1 cellular context compared by ENCODE assay signal in genomic region chr6:96897396-96898240, GRCh38.
TF ChIP-seq lines count a peak whose summit lies in the region.

NDUFAF4 (minus strand) TSS chr6:96897891; CDS start chr6:96897801, 90 bp downstream.

TF ChIP-seq in HepG2, 621 proteins besides CTCF, POLR2A, EP300 and RAD21 (continued from another document and continues in another):
- TF ChIP-seq HINFP (CRISPR knock-in tag; IDR thresholded peaks at IDR 0.05; ENCODE audit: low read depth) (no peak), CREBL2 (CRISPR knock-in tag; IDR thresholded peaks at IDR 0.05; ENCODE audit: borderline replicate concordance) (0 out of 2 replicates have a peak, but pooled peaks have one; percentile 35), GLI4 (CRISPR knock-in tag; IDR thresholded peaks at IDR 0.05; ENCODE audit: borderline replicate concordance) (no peak), KDM2A (CRISPR knock-in tag; IDR thresholded peaks at IDR 0.05; ENCODE audit: borderline replicate concordance, low read depth) (peak; percentile 89; the same call in 1 of the 2 replicates), NFATC3 (CRISPR knock-in tag; IDR thresholded peaks at IDR 0.05) (no peak), THAP8 (CRISPR knock-in tag; IDR thresholded peaks at IDR 0.05; ENCODE audit: borderline replicate concordance) (no peak), SRF (IDR thresholded peaks at IDR 0.05; ENCODE audit: low read depth, low read length) (no peak), SCMH1 (CRISPR knock-in tag; IDR thresholded peaks at IDR 0.05; ENCODE audit: borderline replicate concordance) (no peak), MED8 (CRISPR knock-in tag; IDR thresholded peaks at IDR 0.05; ENCODE audit: insufficient replicate concordance) (no peak), RFX3 (CRISPR knock-in tag; IDR thresholded peaks at IDR 0.05) (no peak), MATR3 (CRISPR knock-in tag; IDR thresholded peaks at IDR 0.05) (no peak), ZNF816 (CRISPR knock-in tag; IDR thresholded peaks at IDR 0.05; ENCODE audit: borderline replicate concordance) (peak; percentile 67; the same call in 1 of the 2 replicates), ZBTB42 (CRISPR knock-in tag; IDR thresholded peaks at IDR 0.05) (no peak), FOXJ3 (CRISPR knock-in tag; IDR thresholded peaks at IDR 0.05; ENCODE audit: borderline replicate concordance) (no peak), ZNF709 (CRISPR knock-in tag; IDR thresholded peaks at IDR 0.05) (peak; percentile 97), TFDP2 (CRISPR knock-in tag; IDR thresholded peaks at IDR 0.05) (peak; percentile 64), SMC3 (IDR thresholded peaks at IDR 0.05; ENCODE audit: low read length) (no peak), MXD3 (CRISPR knock-in tag; IDR thresholded peaks at IDR 0.05) (peak; percentile 56; the same call in 1 of the 2 replicates), ZNF30 (CRISPR knock-in tag; IDR thresholded peaks at IDR 0.05) (no peak), REPIN1 (CRISPR knock-in tag; IDR thresholded peaks at IDR 0.05; ENCODE audit: borderline replicate concordance, low read depth) (peak; percentile 82), HNRNPUL1 (IDR thresholded peaks at IDR 0.05; ENCODE audit: low read depth, low read length) (no peak), GZF1 (CRISPR knock-in tag; IDR thresholded peaks at IDR 0.05) (no peak), ZNF788 (CRISPR knock-in tag; IDR thresholded peaks at IDR 0.05; ENCODE audit: borderline replicate concordance) (peak; percentile 72; the same call in 1 of the 2 replicates), ZNF367 (CRISPR knock-in tag; IDR thresholded peaks at IDR 0.05; ENCODE audit: borderline replicate concordance) (peak; percentile 93), AGO2 (optimal IDR thresholded peaks at IDR 0.05; ENCODE audit: low read depth, low read length) (peak; percentile 71), ZFYVE20 (CRISPR knock-in tag; IDR thresholded peaks at IDR 0.05; ENCODE audit: borderline replicate concordance, low read depth) (no peak), ATAD3A (CRISPR knock-in tag; IDR thresholded peaks at IDR 0.05) (no peak), PRPF4 (IDR thresholded peaks at IDR 0.05; ENCODE audit: low read depth, low read length, poor library complexity, severe bottlenecking) (no peak), ZNF264 (CRISPR knock-in tag; IDR thresholded peaks at IDR 0.05) (no peak), ZNF253 (CRISPR knock-in tag; IDR thresholded peaks at IDR 0.05; ENCODE audit: borderline replicate concordance) (no peak), PRDM4 (CRISPR knock-in tag; IDR thresholded peaks at IDR 0.05; ENCODE audit: borderline replicate concordance) (no peak), CCAR2 (optimal IDR thresholded peaks at IDR 0.05; ENCODE audit: low read depth, low read length) (no peak), ZNF224 (CRISPR knock-in tag; IDR thresholded peaks at IDR 0.05) (peak; percentile 64; the same call in 1 of the 2 replicates), ZFP41 (CRISPR knock-in tag; IDR thresholded peaks at IDR 0.05; ENCODE audit: borderline replicate concordance) (no peak), ZBTB46 (CRISPR knock-in tag; IDR thresholded peaks at IDR 0.05; ENCODE audit: borderline replicate concordance) (no peak), CBX1 (IDR thresholded peaks at IDR 0.05; ENCODE audit: low read depth) (no peak), NFIC (IDR thresholded peaks at IDR 0.05; ENCODE audit: low read length) (peak; percentile 54; the same call in 1 of the 2 replicates), ATF3 (CRISPR knock-in tag; IDR thresholded peaks at IDR 0.05) (no peak), BRCA1 (CRISPR knock-in tag; IDR thresholded peaks at IDR 0.05) (no peak), HHEX (CRISPR knock-in tag; IDR thresholded peaks at IDR 0.05) (no peak), RORA (CRISPR knock-in tag; IDR thresholded peaks at IDR 0.05) (0 out of 2 replicates have a peak, but pooled peaks have one; percentile 52), NFYC (CRISPR knock-in tag; IDR thresholded peaks at IDR 0.05) (no peak), ZFY (CRISPR knock-in tag; IDR thresholded peaks at IDR 0.05) (peak; percentile 86), TRIM24 (CRISPR knock-in tag; IDR thresholded peaks at IDR 0.05) (no peak), ZNF777 (CRISPR knock-in tag; IDR thresholded peaks at IDR 0.05) (peak; percentile 41), ZFP1 (CRISPR knock-in tag; IDR thresholded peaks at IDR 0.05) (no peak), SMAD3 (CRISPR knock-in tag; IDR thresholded peaks at IDR 0.05) (no peak; the same call in 1 of the 2 replicates), MLLT10 (CRISPR knock-in tag; IDR thresholded peaks at IDR 0.05) (no peak), ZNF883 (CRISPR knock-in tag; IDR thresholded peaks at IDR 0.05; ENCODE audit: not compliant biosample characterization) (no peak), ZFAT (CRISPR knock-in tag; conservative IDR thresholded peaks at IDR 0.05) (no peak), ZBTB10 (CRISPR knock-in tag; IDR thresholded peaks at IDR 0.05; ENCODE audit: borderline replicate concordance) (no peak), HNRNPL (IDR thresholded peaks at IDR 0.05; ENCODE audit: low read depth, low read length) (peak; percentile 56; the same call in 1 of the 2 replicates), CBX2 (IDR thresholded peaks at IDR 0.05; ENCODE audit: low read depth, low read length) (no peak), CBX2 (CRISPR knock-in tag; IDR thresholded peaks at IDR 0.05; ENCODE audit: low read depth) (no peak), SMAD1 (CRISPR knock-in tag; IDR thresholded peaks at IDR 0.05; ENCODE audit: borderline replicate concordance, low read depth) (no peak), ZKSCAN5 (CRISPR knock-in tag; IDR thresholded peaks at IDR 0.05) (no peak), KDM1A (CRISPR knock-in tag; IDR thresholded peaks at IDR 0.05) (no peak), ZNF260 (CRISPR knock-in tag; IDR thresholded peaks at IDR 0.05; ENCODE audit: borderline replicate concordance, low read depth) (no peak), GMEB1 (CRISPR knock-in tag; IDR thresholded peaks at IDR 0.05; ENCODE audit: borderline replicate concordance) (peak; percentile 87; the same call in 1 of the 2 replicates), E2F2 (CRISPR knock-in tag; IDR thresholded peaks at IDR 0.05; ENCODE audit: borderline replicate concordance) (no peak), ZNF234 (CRISPR knock-in tag; conservative IDR thresholded peaks at IDR 0.05) (no peak), HMG20A (CRISPR knock-in tag; IDR thresholded peaks at IDR 0.05; ENCODE audit: borderline replicate concordance) (no peak; the same call in 1 of the 2 replicates), LCORL (IDR thresholded peaks at IDR 0.05) (no peak), LCORL (CRISPR knock-in tag; IDR thresholded peaks at IDR 0.05) (peak; percentile 68)
